16 cellular contexts compared by ENCODE assay signal in the genomic region with DNA sequence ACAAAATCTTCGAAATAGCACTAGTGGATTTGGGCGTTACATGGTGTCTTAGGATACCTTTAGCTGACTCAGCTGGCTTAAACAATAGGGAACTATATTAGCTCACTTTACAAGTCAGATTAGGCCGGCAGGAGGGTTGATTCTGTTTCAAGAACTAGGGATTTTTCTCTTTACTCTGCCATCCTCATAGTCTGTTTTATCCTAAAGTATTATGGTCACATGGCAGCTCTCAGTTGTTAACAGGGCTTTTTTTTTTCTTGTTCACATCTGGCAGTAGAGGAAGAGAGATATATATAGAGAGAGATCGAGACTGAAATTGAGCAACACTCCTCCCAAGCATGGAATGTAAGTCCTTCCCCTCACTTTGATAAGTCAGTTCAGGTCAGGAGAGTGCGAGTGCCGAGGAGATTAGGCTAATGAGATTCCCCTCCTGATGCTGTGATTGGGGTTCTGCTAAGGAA. TPM values are rescaled to one million over a fixed set of nuclear protein-coding genes. Genes with fewer than 3 reads are reported as not detected.
A peak's percentile ranks its signal among the peaks of the same experiment; 100 is the strongest.
DNase-seq lines count a peak whose midpoint lies in the region; ATAC-seq, FAIRE-seq and TF ChIP-seq lines count a peak whose summit lies in the region.
"Had no signal": no experiment of that assay in that cellular context is flagged by ENCODE, and none has a peak within 500 bp of the region (broad histone marks: within the 10 kb centered on the region; RNA-seq: fewer than 3 reads in every experiment).

No MANE protein-coding gene starts in this region.

- no peaks in the 10 kb centered on the region for H3K9me3 ChIP-seq in A549

- no peaks in the 10 kb centered on the region for H3K27me3 ChIP-seq in KMS-11 (ENCODE audit: insufficient read depth, low read depth)

- H2AFZ ChIP-seq in KMS-11 (ENCODE audit: low read depth), result no peak overlapping the region

- no peak overlapping the region for H3K4me2 ChIP-seq in A549
- no peak overlapping the region for H3K4me2 ChIP-seq in KMS-11

- H3K9ac ChIP-seq in KMS-11, result no peak overlapping the region

- no peaks in the 10 kb centered on the region for H3K79me2 ChIP-seq in KMS-11 (ENCODE audit: insufficient read depth, low read depth)

- FAIRE-seq in A549 (lab: Jason Lieb, UNC), result no peak
- FAIRE-seq: colon had no signal

- H3K36me3 ChIP-seq in KMS-11 (ENCODE audit: insufficient read depth), result no peaks in the 10 kb centered on the region

- POLR2A ChIA-PET in A549 (lab: Yijun Ruan, JAX), result no interaction called here

- H3K27ac ChIP-seq in A549 (peak overlapping the region in 1 of 2 experiments; percentile 66; a peak in 4 of 6 replicates), KMS-11 (peak overlapping the region; percentile 17; the same call in 1 of the 2 replicates)

- no peak for ATAC-seq in A549
- no peak for ATAC-seq in GM19328 (IDR thresholded peaks at IDR 0.05; ENCODE audit: unreplicated experiment)
- no peak for ATAC-seq in HG02852 (IDR thresholded peaks at IDR 0.05; ENCODE audit: unreplicated experiment)

- TF ChIP-seq POLR2A in A549 (IDR thresholded peaks at IDR 0.05; ENCODE audit: low read length), result no peak

- no peak for TF ChIP-seq RAD21 in A549 (conservative IDR thresholded peaks at IDR 0.05 in 1 of 2, IDR thresholded peaks at IDR 0.05 in 1 of 2)

- H3K4me1 ChIP-seq in A549, result peaks cover 35% of the 10 kb centered on the region
- no peaks in the 10 kb centered on the region for H3K4me1 ChIP-seq in KMS-11 (ENCODE audit: low read depth, poor library complexity, severe bottlenecking)

- TF ChIP-seq EP300 in A549 (IDR thresholded peaks at IDR 0.05), result no peak

- no peak for TF ChIP-seq CTCF in A549 (IDR thresholded peaks at IDR 0.05)
- TF ChIP-seq CTCF in KMS-11 (conservative IDR thresholded peaks at IDR 0.05; ENCODE audit: low read depth, low read length), result no peak
- TF ChIP-seq CTCF in choroid plexus epithelial cell (conservative IDR thresholded peaks at IDR 0.05; ENCODE audit: low read depth, low read length), result no peak

- CTCF ChIA-PET in A549 (lab: Yijun Ruan, JAX), result interaction anchor here (2.2 kb wide), 1 partner anchor 33 kb away, joined by 5 read pairs; the partner anchor contains the start of gene CHP1

- WGBS in A549 (ENCODE audit: missing lambda C conversion rate), result 75% methylated on average over 6 of the region's 6 CpGs

- no peaks in the 10 kb centered on the region for H4K20me1 ChIP-seq in KMS-11 (ENCODE audit: insufficient read depth)

- DNase-seq in A549 (ENCODE audit: low read depth in 1 of 2, low spot score in 1 of 2), result no peak
- peak; percentile 81 for DNase-seq in choroid plexus epithelial cell (ENCODE audit: low read depth)
- peak; percentile 65 for DNase-seq in iPS-NIHi7 (ENCODE audit: extremely low spot score)
- DNase-seq in COLO668 (lab: John Stamatoyannopoulos, UW; ENCODE audit: unreplicated experiment), result no peak
- DNase-seq in GM19240 (ENCODE audit: insufficient read length, low spot score), result no peak
- DNase-seq: activated naive CD8-positive, alpha-beta T cell treated with anti-CD3 and anti-CD28 coated beads, Interleukin-2, amount 10 ng/mL, durations not matched to agents 7 days and 5 days; NCI-H1105 treated with DMSO at 0.1 percent for 48 hours; NCI-H446; nucleus accumbens had no signal

- H3K4me3 ChIP-seq in A549 (no peak overlapping the region), KMS-11 (IDR thresholded peaks at IDR 0.05; ENCODE audit: insufficient read depth, low read depth, low read length) (no peak overlapping the region), choroid plexus epithelial cell (ENCODE audit: low read depth, low read length) (no peak overlapping the region)

TF ChIP-seq in A549, 52 proteins besides CTCF, POLR2A, EP300 and RAD21:
- TF ChIP-seq EHF (CRISPR knock-in tag; IDR thresholded peaks at IDR 0.05), result no peak
- no peak for TF ChIP-seq ESRRA (IDR thresholded peaks at IDR 0.05; ENCODE audit: borderline replicate concordance, low read length)
- TF ChIP-seq MAFK (IDR thresholded peaks at IDR 0.05; ENCODE audit: partially characterized antibody), result peak; percentile 47

RNA-seq across cellular contexts. Expression of gene CHP1, which starts 32.9 kb away (rescaled TPM):
- polyA plus RNA-seq in A549 (2011; rRNA removed) (122 and 138 TPM in 2 replicates), A549 (2017; fragmentation: RNase III; extraction: RNeasy Plus Mini Kit Qiagen cat#74134 plus additional on column Dnase treatment) (101 to 117 TPM (median 115 TPM) in 3 replicates)
- polyA plus RNA-seq in A549 (2012; cell fraction: cytosol; rRNA removed), result 39.3 and 49.5 TPM in 2 replicates
- polyA plus RNA-seq in A549 (2012; cell fraction: nucleus; rRNA removed), result 11.4 and 19.4 TPM in 2 replicates
- polyA minus RNA-seq in A549 (2011; rRNA and poly(A)+ RNA removed), result 128 and 145 TPM in 2 replicates

RNA-seq across cellular contexts. Expression of gene EXD1, which starts 33.4 kb away (rescaled TPM):
- polyA plus RNA-seq in A549 (2011; rRNA removed) (0.36 and 0.39 TPM in 2 replicates), A549 (2017; fragmentation: RNase III; extraction: RNeasy Plus Mini Kit Qiagen cat#74134 plus additional on column Dnase treatment) (0.14 to 0.34 TPM (median 0.26 TPM) in 3 replicates)
- 0.03 and 0.08 TPM in 2 replicates for polyA plus RNA-seq in A549 (2012; cell fraction: cytosol; rRNA removed)
- polyA plus RNA-seq in A549 (2012; cell fraction: nucleus; rRNA removed), result not detected in 2 replicates
- polyA minus RNA-seq in A549 (2011; rRNA and poly(A)+ RNA removed), result 0.19 and 0.25 TPM in 2 replicates
- polyA plus RNA-seq: AG04450, liver, urinary bladder had no signal

Comparison
In these comparisons a context has a peak if more than half of its experiments do, and no peak if none do; other contexts are left out.
1. DNase-seq: peak in choroid plexus epithelial cell (single experiment) and iPS-NIHi7 (single experiment); none in A549 (0 of 2), COLO668 (single experiment) and GM19240 (single experiment).